ENCODE assay signal across 18 cellular contexts in genomic region chr17:50787106-50787505, GRCh38. TPM values are rescaled to one million over a fixed set of nuclear protein-coding genes. Genes with fewer than 3 reads are reported as not detected.
DNase-seq lines count a peak whose midpoint lies in the region; ATAC-seq, FAIRE-seq and TF ChIP-seq lines count a peak whose summit lies in the region.
"Had no signal": no experiment of that assay in that cellular context is flagged by ENCODE, and none has a peak within 500 bp of the region (broad histone marks: within the 10 kb centered on the region; RNA-seq: fewer than 3 reads in every experiment).

No MANE protein-coding gene starts in this region.

- H3K4me2 ChIP-seq in A549 (no peak overlapping the region), GM12878 (ENCODE audit: control insufficient read depth, insufficient read depth) (no peak overlapping the region), mesenchymal stem cell (ENCODE audit: low read length, poor library complexity, severe bottlenecking) (no peak overlapping the region)

- H2BK5ac ChIP-seq in mesenchymal stem cell (ENCODE audit: low read depth, low read length, poor library complexity, severe bottlenecking) = no peak overlapping the region

- H3K4ac ChIP-seq in mesenchymal stem cell (ENCODE audit: low read depth in 1 of 2, low read length in 2 of 2) = peak overlapping the region; percentile 24 to 92

- no peak for ATAC-seq in A549
- no peak for ATAC-seq in GM12878
- no peak for ATAC-seq in GM18520 (IDR thresholded peaks at IDR 0.05; ENCODE audit: unreplicated experiment)
- ATAC-seq: stimulated activated memory B cell treated with anti-CD40 and anti-IgM and Interleukin-4, amounts not matched to agents 10 μg/mL and 1 μg/mL and 100 μg/mL, for 72 hours had no signal

- H3K27ac ChIP-seq in A549 (peak overlapping the region; percentile 21 to 61; a peak in 3 of 6 replicates), GM12878 (ENCODE audit: control insufficient read depth, insufficient read depth) (no peak overlapping the region), mesenchymal stem cell (ENCODE audit: low read length, poor library complexity, severe bottlenecking) (no peak overlapping the region)

- POLR2A ChIA-PET in A549 (lab: Yijun Ruan, JAX) (no interaction called here), GM12878 (lab: Charles Lee) (interaction anchor here (0.6 kb wide), 1 partner anchor 25 kb away, joined by 4 read pairs; no protein-coding TSS in a partner anchor)

- TF ChIP-seq RAD21 in A549 (conservative IDR thresholded peaks at IDR 0.05 in 1 of 2, IDR thresholded peaks at IDR 0.05 in 1 of 2) = no peak
- no peak for TF ChIP-seq RAD21 in GM12878 (IDR thresholded peaks at IDR 0.05; ENCODE audit: insufficient read depth, low read depth, low read length)

- no peak for TF ChIP-seq CTCF in A549 (IDR thresholded peaks at IDR 0.05)
- TF ChIP-seq CTCF in GM12878 (IDR thresholded peaks at IDR 0.05 in 2 of 3, conservative IDR thresholded peaks at IDR 0.05 in 1 of 3; ENCODE audit: control insufficient read depth in 2 of 3, extremely low read depth in 1 of 3, insufficient read depth in 1 of 3, low read depth in 3 of 3, low read length in 3 of 3) = no peak

- peak overlapping the region; percentile 15 to 47 for H2BK12ac ChIP-seq in mesenchymal stem cell (ENCODE audit: low read length in 2 of 2)

- CTCF ChIA-PET in A549 (lab: Yijun Ruan, JAX) = interaction anchor here (0.6 to 10.7 kb wide), 18 partner anchors 10 to 366 kb away, joined by 3 to 324 read pairs (median 6); partner anchors contain the start of genes ANKRD40CL, NME1 and WFIKKN2
- CTCF ChIA-PET in GM12878 (lab: Yijun Ruan, JAX) = interaction anchor here (0.8 to 6.3 kb wide), 6 partner anchors 9 to 66 kb away, joined by 3 to 84 read pairs (median 3); no protein-coding TSS in a partner anchor

- BruUV-seq in GM12878 (replicated peaks; lab: Mats Ljungman, UMichigan) = no TSS peak

- RAD21 ChIA-PET in GM12878 (lab: Charles Lee; ENCODE audit: unreplicated experiment) = no interaction called here

- H3K27me3 ChIP-seq in GM12878 (replicated peaks in 1 of 2; ENCODE audit: control insufficient read depth in 2 of 2, insufficient read depth in 2 of 2, low read length in 1 of 2) = no peaks in the 10 kb centered on the region
- H3K27me3 ChIP-seq in mesenchymal stem cell (ENCODE audit: control insufficient read depth in 1 of 2, insufficient read depth in 1 of 2, low read length in 2 of 2) = no peaks in the 10 kb centered on the region
- H3K27me3 ChIP-seq: breast epithelium had no signal

- H3K9me3 ChIP-seq in A549 (no peaks in the 10 kb centered on the region), GM12878 (replicated peaks; ENCODE audit: control insufficient read depth, insufficient read depth, low read length) (no peaks in the 10 kb centered on the region), mesenchymal stem cell (ENCODE audit: control insufficient read depth, low read length) (no peaks in the 10 kb centered on the region)
- H3K9me3 ChIP-seq: breast epithelium had no signal

- peak overlapping the region; percentile 15 for H2BK120ac ChIP-seq in mesenchymal stem cell (ENCODE audit: low read depth, low read length)

- H2BK15ac ChIP-seq in mesenchymal stem cell (ENCODE audit: low read depth, poor library complexity, severe bottlenecking) = no peak overlapping the region

- H4K91ac ChIP-seq in mesenchymal stem cell (ENCODE audit: low read length) = peak overlapping the region; percentile 78

- H3K79me1 ChIP-seq in mesenchymal stem cell (replicated peaks; ENCODE audit: low read length, poor library complexity, severe bottlenecking) = no peaks in the 10 kb centered on the region

- H2AK5ac ChIP-seq in mesenchymal stem cell (ENCODE audit: low read length, severe bottlenecking) = no peak overlapping the region

- peak overlapping the region; percentile 45 to 71 for H3K18ac ChIP-seq in mesenchymal stem cell (ENCODE audit: low read depth in 1 of 2, low read length in 2 of 2)

- H3K4me1 ChIP-seq in A549 (0 out of 3 replicates have a peak, but pooled peaks cover 3% of the 10 kb centered on the region), GM12878 (ENCODE audit: control insufficient read depth, insufficient read depth, low read length) (no peaks in the 10 kb centered on the region; the same call in 1 of the 2 replicates), mesenchymal stem cell (ENCODE audit: control insufficient read depth, insufficient read depth, low read depth, low read length) (peaks cover 5% of the 10 kb centered on the region)
- H3K4me1 ChIP-seq: breast epithelium had no signal

- intact Hi-C loops in GM12878 (cut with micrococcal nuclease; ENCODE audit: unreplicated experiment) = no loop called here

- H3K4me3 ChIP-seq in A549 (no peak overlapping the region), GM12878 (no peak overlapping the region), mesenchymal stem cell (ENCODE audit: insufficient read depth in 1 of 2, low read depth in 1 of 2, low read length in 2 of 2) (no peak overlapping the region)
- H3K4me3 ChIP-seq: breast epithelium had no signal

- no peak overlapping the region for H3K14ac ChIP-seq in mesenchymal stem cell (ENCODE audit: low read length in 2 of 2)

- FAIRE-seq in A549 (lab: Jason Lieb, UNC) (no peak), GM12878 (lab: Jason Lieb, UNC) (no peak)

- H2AFZ ChIP-seq in GM12878 (ENCODE audit: control insufficient read depth, low read depth, low read length) = peak overlapping the region; percentile 39; the same call in 1 of the 2 replicates
- no peak overlapping the region for H2AFZ ChIP-seq in mesenchymal stem cell (ENCODE audit: low read depth, low read length)

- H3K9ac ChIP-seq in GM12878 (ENCODE audit: control insufficient read depth, insufficient read depth, low read length) (no peak overlapping the region), mesenchymal stem cell (ENCODE audit: low read length) (no peak overlapping the region)

- TF ChIP-seq EP300 in A549 (IDR thresholded peaks at IDR 0.05) (no peak), GM12878 (IDR thresholded peaks at IDR 0.05; ENCODE audit: borderline replicate concordance in 1 of 2, control insufficient read depth in 1 of 2, low read depth in 2 of 2, low read length in 2 of 2) (no peak)

- peak overlapping the region; percentile 77 for H4K8ac ChIP-seq in mesenchymal stem cell (ENCODE audit: low read length)

- WGBS in A549 (ENCODE audit: missing lambda C conversion rate) = 75% methylated on average over 7 of the region's 7 CpGs
- 48% methylated on average over 7 of the region's 7 CpGs for WGBS in GM12878 (ENCODE audit: insufficient coverage, insufficient replicate concordance, low lambda C conversion rate, missing lambda C conversion rate)
- 89% methylated on average over 7 of the region's 7 CpGs for WGBS in mesenchymal stem cell

- no peak for TF ChIP-seq POLR2A in A549 (IDR thresholded peaks at IDR 0.05; ENCODE audit: low read length)
- no peak for TF ChIP-seq POLR2A in GM12878 (IDR thresholded peaks at IDR 0.05; ENCODE audit: low read depth, low read length)

- DNase-seq in A549 (ENCODE audit: low read depth in 1 of 2, low spot score in 1 of 2) (no peak), NCI-H1694 (lab: John Stamatoyannopoulos, UW) (peak; percentile 85), GM12878 (ENCODE audit: low read depth, low spot score) (no peak), mesenchymal stem cell (no peak), LoVo (ENCODE audit: low spot score) (no peak)
- DNase-seq in effector CD8-positive, alpha-beta T cell (lab: John Stamatoyannopoulos, UW) = no peak
- DNase-seq in activated CD4-positive, alpha-beta T cell treated with anti-CD3 and anti-CD28 coated beads, Interleukin-2, amount 50 U/mL, for 48 hours = no peak
- DNase-seq: ACHN; activated B cell treated with CpG ODN at 0.5 μM for 24 hours; activated naive CD4-positive, alpha-beta T cell treated with anti-CD3 and anti-CD28 coated beads for 36 hours; CD8-positive, alpha-beta memory T cell; islet precursor cell; NCI-H1048; NCI-H226 had no signal

- no peaks in the 10 kb centered on the region for H4K20me1 ChIP-seq in GM12878 (ENCODE audit: control insufficient read depth, insufficient read depth)

- H3K23ac ChIP-seq in mesenchymal stem cell (ENCODE audit: low read length in 2 of 2) = no peak overlapping the region

- SMC1A ChIA-PET in GM12878 (lab: Charles Lee; ENCODE audit: uncharacterized antibody, unreplicated experiment) = interaction anchor here (1.0 kb wide), 1 partner anchor 39 kb away, joined by 3 read pairs; no protein-coding TSS in a partner anchor

- H3K79me2 ChIP-seq in GM12878 (ENCODE audit: control insufficient read depth, insufficient read depth, low read length) = no peaks in the 10 kb centered on the region

- in situ Hi-C loops in GM12878 (cut with MboI) = loop anchor here (10.0 kb wide), 1 partner anchor 168 kb away; no protein-coding TSS in a partner anchor

- H3K36me3 ChIP-seq in GM12878 (ENCODE audit: control insufficient read depth in 2 of 2, insufficient read depth in 2 of 2, low read length in 1 of 2) (no peaks in the 10 kb centered on the region), mesenchymal stem cell (ENCODE audit: control insufficient read depth in 1 of 2, insufficient read depth in 2 of 2, low read depth in 1 of 2, low read length in 2 of 2) (no peaks in the 10 kb centered on the region)
- H3K36me3 ChIP-seq: breast epithelium had no signal

RNA-seq across cellular contexts. Expression of gene ANKRD40CL, which starts 19.8 kb away (rescaled TPM):
- polyA plus RNA-seq in A549 (2011; rRNA removed) (0.18 and 0.22 TPM in 2 replicates), A549 (2017; fragmentation: RNase III; extraction: RNeasy Plus Mini Kit Qiagen cat#74134 plus additional on column Dnase treatment) (0.13 TPM in 1 of 3 replicates, not detected in the others), GM12878 (2011; rRNA removed) (not detected in 2 replicates), GM12878 (2014; fragmentation: Illumina TruSeq; extraction: Trizol) (not detected in 2 replicates), GM12878 (2014; fragmentation: Nextera tagmentation; extraction: Ambion mirVana) (not detected), GM12878 (2014; rRNA removed) (not detected in 2 replicates), GM12878 (2016; fragmentation: Nextera tagmentation; extraction: Ambion mirVana) (not detected)
- polyA plus RNA-seq in A549 (2012; cell fraction: cytosol; rRNA removed) = not detected in 2 replicates
- polyA plus RNA-seq in A549 (2012; cell fraction: nucleus; rRNA removed) = not detected in 2 replicates
- 0.25 and 0.39 TPM in 2 replicates for polyA minus RNA-seq in A549 (2011; rRNA and poly(A)+ RNA removed)
- total RNA-seq in GM12878 (2013; cell fraction: nucleolus; rRNA removed) = not detected in 2 replicates
- total RNA-seq in GM12878 (2014; rRNA removed) (not detected in 2 replicates), GM12878 (2014; rRNA removed; fragmentation: Illumina TruSeq; extraction: Trizol) (not detected in 2 replicates), GM12878 (2021) (not detected in 2 replicates)
- polyA plus RNA-seq in GM12878 (2011; ENCODE audit: low read depth) = not detected
- polyA plus RNA-seq in GM12878 (2011; cell fraction: cytosol; rRNA removed) = not detected in 2 replicates
- not detected in 2 replicates for polyA plus RNA-seq in GM12878 (2011; cell fraction: nucleus; rRNA removed)
- not detected in 2 replicates for polyA plus RNA-seq in GM12878 (2012)
- not detected in 2 replicates for polyA minus RNA-seq in GM12878 (2011; rRNA and poly(A)+ RNA removed)
- not detected in 2 replicates for polyA minus RNA-seq in GM12878 (2011; cell fraction: cytosol; rRNA and poly(A)+ RNA removed)
- polyA minus RNA-seq in GM12878 (2011; cell fraction: nucleus; rRNA and poly(A)+ RNA removed) = not detected in 2 replicates
- polyA plus RNA-seq in mesenchymal stem cell (2013, experiment 1 of 2) = not detected
- polyA plus RNA-seq in mesenchymal stem cell (2013, experiment 2 of 2) = not detected
- total RNA-seq: activated naive CD4-positive, alpha-beta T cell treated with anti-CD3 and anti-CD28 coated beads for 36 hours; breast epithelium; CD8-positive, alpha-beta memory T cell; renal cortical epithelial cell had no signal
- polyA plus RNA-seq: CD8-positive, alpha-beta memory T cell had no signal

RNA-seq across cellular contexts. Expression of gene WFIKKN2, which starts 48.3 kb away (rescaled TPM):
- polyA plus RNA-seq in A549 (2011; rRNA removed) (not detected in 2 replicates), A549 (2017; fragmentation: RNase III; extraction: RNeasy Plus Mini Kit Qiagen cat#74134 plus additional on column Dnase treatment) (not detected in 3 replicates), GM12878 (2011; rRNA removed) (not detected in 2 replicates), GM12878 (2014; fragmentation: Illumina TruSeq; extraction: Trizol) (not detected in 2 replicates), GM12878 (2014; fragmentation: Nextera tagmentation; extraction: Ambion mirVana) (not detected), GM12878 (2014; rRNA removed) (not detected in 2 replicates), GM12878 (2016; fragmentation: Nextera tagmentation; extraction: Ambion mirVana) (not detected)
- polyA plus RNA-seq in A549 (2012; cell fraction: cytosol; rRNA removed) = 0.01 TPM in 1 of 2 replicates, not detected in the other
- polyA plus RNA-seq in A549 (2012; cell fraction: nucleus; rRNA removed) = 0.07 TPM in 1 of 2 replicates, not detected in the other
- not detected in 2 replicates for polyA minus RNA-seq in A549 (2011; rRNA and poly(A)+ RNA removed)
- not detected in 2 replicates for total RNA-seq in GM12878 (2013; cell fraction: nucleolus; rRNA removed)
- total RNA-seq in GM12878 (2014; rRNA removed) (0.06 TPM in 1 of 2 replicates, not detected in the other), GM12878 (2014; rRNA removed; fragmentation: Illumina TruSeq; extraction: Trizol) (not detected in 2 replicates), GM12878 (2021) (0.05 TPM in 1 of 2 replicates, not detected in the other)
- not detected for polyA plus RNA-seq in GM12878 (2011; ENCODE audit: low read depth)
- polyA plus RNA-seq in GM12878 (2011; cell fraction: cytosol; rRNA removed) = not detected in 2 replicates
- polyA plus RNA-seq in GM12878 (2011; cell fraction: nucleus; rRNA removed) = not detected in 2 replicates
- not detected in 2 replicates for polyA plus RNA-seq in GM12878 (2012)
- polyA minus RNA-seq in GM12878 (2011; rRNA and poly(A)+ RNA removed) = not detected in 2 replicates
- not detected in 2 replicates for polyA minus RNA-seq in GM12878 (2011; cell fraction: cytosol; rRNA and poly(A)+ RNA removed)
- polyA minus RNA-seq in GM12878 (2011; cell fraction: nucleus; rRNA and poly(A)+ RNA removed) = not detected in 2 replicates
- not detected for polyA plus RNA-seq in mesenchymal stem cell (2013, experiment 1 of 2)
- not detected for polyA plus RNA-seq in mesenchymal stem cell (2013, experiment 2 of 2)
- total RNA-seq: activated B cell treated with CpG ODN at 0.5 μM for 24 hours; activated naive CD4-positive, alpha-beta T cell treated with anti-CD3 and anti-CD28 coated beads for 36 hours; breast epithelium; CD8-positive, alpha-beta memory T cell; renal cortical epithelial cell had no signal
- polyA plus RNA-seq: CD8-positive, alpha-beta memory T cell had no signal

Comparison
In these comparisons a context has a peak if more than half of its experiments do, and no peak if none do; other contexts are left out.
1. H3K27ac ChIP-seq: peak in A549 (2 of 2); none in GM12878 (single experiment) and mesenchymal stem cell (single experiment).